In the genomic region with DNA sequence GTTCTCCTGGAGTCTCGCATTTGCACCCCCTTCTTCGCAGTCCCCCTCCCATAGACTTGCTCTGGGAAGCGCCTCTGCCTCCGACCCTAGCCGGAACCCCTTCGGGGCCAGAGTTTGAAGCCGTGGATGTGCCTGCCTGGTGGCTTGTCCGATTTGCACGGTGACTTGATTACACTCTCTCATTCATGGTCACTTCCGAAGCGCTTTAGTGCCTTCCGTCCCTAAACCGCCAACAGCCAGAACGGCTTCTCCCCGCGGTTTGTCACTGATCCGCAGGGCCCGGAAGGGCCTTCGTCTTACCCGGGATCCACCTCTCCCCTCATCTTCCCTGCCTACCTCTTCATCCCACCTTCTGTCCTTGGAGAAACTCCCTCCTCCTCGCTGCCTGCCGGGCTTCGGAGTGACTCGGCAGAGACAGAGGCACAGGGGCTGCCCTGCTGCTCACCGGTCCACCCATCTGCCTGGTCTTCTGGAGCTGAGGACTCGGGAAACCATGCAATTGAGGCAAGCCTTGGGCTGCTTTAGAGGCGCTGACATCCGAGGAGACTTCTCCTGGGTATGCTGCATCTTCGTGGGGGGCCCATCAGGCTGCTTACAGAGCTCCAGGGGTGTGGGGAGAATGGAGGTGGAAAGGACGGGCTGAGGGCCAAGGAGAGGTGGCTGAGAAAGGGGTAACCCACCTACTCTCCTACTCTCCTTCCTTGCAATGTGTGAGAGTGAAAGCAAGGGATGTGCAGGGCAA, we compare ENCODE assay signal across 8 cellular contexts. TPM values are rescaled to one million over a fixed set of nuclear protein-coding genes. Genes with fewer than 3 reads are reported as not detected.
DNase-seq lines count a peak whose midpoint lies in the region; ATAC-seq and TF ChIP-seq lines count a peak whose summit lies in the region.

No MANE protein-coding gene starts in this region.

- H3K27ac ChIP-seq in GM23338 (ENCODE audit: low read depth): no peak overlapping the region
- H3K27ac ChIP-seq in VCaP: peak overlapping the region; percentile 98

- no peaks in the 10 kb centered on the region for H3K79me2 ChIP-seq in GM23338 (replicated peaks; ENCODE audit: insufficient read depth)

- H2AFZ ChIP-seq in GM23338: no peak overlapping the region

- H3K36me3 Mint-ChIP-seq in GM23338 (ENCODE audit: low read depth): no peaks in the 10 kb centered on the region
- peaks cover 3% of the 10 kb centered on the region for H3K36me3 Mint-ChIP-seq in glutamatergic neuron (ENCODE audit: unreplicated experiment)

- H3K9me3 Mint-ChIP-seq in GM23338: peaks cover 4% of the 10 kb centered on the region; the same call in 2 of the 3 replicates
- peaks cover 20% of the 10 kb centered on the region for H3K9me3 Mint-ChIP-seq in glutamatergic neuron (ENCODE audit: unreplicated experiment)

- H3K36me3 ChIP-seq in GM23338 (ENCODE audit: insufficient read depth): no peaks in the 10 kb centered on the region
- H3K36me3 ChIP-seq in skeletal muscle satellite cell (ENCODE audit: insufficient read depth, low read length): peaks cover 9% of the 10 kb centered on the region

- H3K4me1 ChIP-seq in GM23338 (ENCODE audit: insufficient read depth) (peaks cover 68% of the 10 kb centered on the region), skeletal muscle satellite cell (ENCODE audit: control insufficient read depth, insufficient read depth, low read length) (peaks cover 72% of the 10 kb centered on the region)

- H3K4me2 ChIP-seq in GM23338 (peak overlapping the region; percentile 72), skeletal muscle satellite cell (ENCODE audit: low read length) (peak overlapping the region; percentile 98)

- no peaks in the 10 kb centered on the region for H3K9me3 ChIP-seq in skeletal muscle satellite cell (replicated peaks; ENCODE audit: low read length)

- no peak for TF ChIP-seq CTCF in GM23338 (conservative IDR thresholded peaks at IDR 0.05; ENCODE audit: low read depth in 2 of 2)
- no peak for TF ChIP-seq CTCF in VCaP (conservative IDR thresholded peaks at IDR 0.05)
- TF ChIP-seq CTCF in glutamatergic neuron (IDR thresholded peaks at IDR 0.05; ENCODE audit: partially characterized antibody, unreplicated experiment): no peak

- peak overlapping the region; percentile 44; the same call in 1 of the 2 replicates for H3K4me3 ChIP-seq in GM23338
- peak overlapping the region; percentile 83 for H3K4me3 ChIP-seq in skeletal muscle satellite cell (ENCODE audit: low read length)

- H3K4me1 Mint-ChIP-seq in GM23338 (peaks cover 38% of the 10 kb centered on the region), glutamatergic neuron (ENCODE audit: low read depth, unreplicated experiment) (peaks cover 3% of the 10 kb centered on the region)

- H3K9me2 ChIP-seq in GM23338 (ENCODE audit: insufficient read depth): no peaks in the 10 kb centered on the region

- H3F3A ChIP-seq in GM23338 (replicated peaks; ENCODE audit: low read depth): peaks cover 65% of the 10 kb centered on the region

- H3K27ac Mint-ChIP-seq in GM23338 (no peak overlapping the region), glutamatergic neuron (ENCODE audit: unreplicated experiment) (no peak overlapping the region)

- H3K4me3 Mint-ChIP-seq in GM23338 (no peak overlapping the region), glutamatergic neuron (ENCODE audit: unreplicated experiment) (no peak overlapping the region)

- DNase-seq in GM23338 (ENCODE audit: low spot score) (no peak), glutamatergic neuron (peak; percentile 19), superior temporal gyrus (ENCODE audit: extremely low spot score) (no peak), NCI-H146 treated with DMSO at 0.1 percent for 48 hours (lab: John Stamatoyannopoulos, UW; ENCODE audit: unreplicated experiment) (no peak)

- peaks cover 100% of the 10 kb centered on the region for H3K27me3 ChIP-seq in GM23338 (ENCODE audit: insufficient read depth)
- no peaks in the 10 kb centered on the region for H3K27me3 ChIP-seq in skeletal muscle satellite cell (ENCODE audit: control insufficient read depth, insufficient read depth, low read length)

- H3K9ac ChIP-seq in skeletal muscle satellite cell (ENCODE audit: low read depth, low read length): peak overlapping the region; percentile 89

- H3K27me3 Mint-ChIP-seq in GM23338 (ENCODE audit: insufficient read depth, low read depth, poor library complexity): peaks cover 100% of the 10 kb centered on the region
- peaks cover 61% of the 10 kb centered on the region for H3K27me3 Mint-ChIP-seq in glutamatergic neuron (ENCODE audit: unreplicated experiment)

- ATAC-seq in GM23338 (no peak), HG02642 (IDR thresholded peaks at IDR 0.05; ENCODE audit: poor library complexity, unreplicated experiment) (no peak), GM21717 (IDR thresholded peaks at IDR 0.05; ENCODE audit: unreplicated experiment) (no peak)

- peaks cover 58% of the 10 kb centered on the region for H4K20me1 ChIP-seq in GM23338 (replicated peaks; ENCODE audit: insufficient read depth)

TF ChIP-seq in GM23338, 12 proteins besides CTCF, POLR2A, EP300 and RAD21:
- TF ChIP-seq, protein P1, sequence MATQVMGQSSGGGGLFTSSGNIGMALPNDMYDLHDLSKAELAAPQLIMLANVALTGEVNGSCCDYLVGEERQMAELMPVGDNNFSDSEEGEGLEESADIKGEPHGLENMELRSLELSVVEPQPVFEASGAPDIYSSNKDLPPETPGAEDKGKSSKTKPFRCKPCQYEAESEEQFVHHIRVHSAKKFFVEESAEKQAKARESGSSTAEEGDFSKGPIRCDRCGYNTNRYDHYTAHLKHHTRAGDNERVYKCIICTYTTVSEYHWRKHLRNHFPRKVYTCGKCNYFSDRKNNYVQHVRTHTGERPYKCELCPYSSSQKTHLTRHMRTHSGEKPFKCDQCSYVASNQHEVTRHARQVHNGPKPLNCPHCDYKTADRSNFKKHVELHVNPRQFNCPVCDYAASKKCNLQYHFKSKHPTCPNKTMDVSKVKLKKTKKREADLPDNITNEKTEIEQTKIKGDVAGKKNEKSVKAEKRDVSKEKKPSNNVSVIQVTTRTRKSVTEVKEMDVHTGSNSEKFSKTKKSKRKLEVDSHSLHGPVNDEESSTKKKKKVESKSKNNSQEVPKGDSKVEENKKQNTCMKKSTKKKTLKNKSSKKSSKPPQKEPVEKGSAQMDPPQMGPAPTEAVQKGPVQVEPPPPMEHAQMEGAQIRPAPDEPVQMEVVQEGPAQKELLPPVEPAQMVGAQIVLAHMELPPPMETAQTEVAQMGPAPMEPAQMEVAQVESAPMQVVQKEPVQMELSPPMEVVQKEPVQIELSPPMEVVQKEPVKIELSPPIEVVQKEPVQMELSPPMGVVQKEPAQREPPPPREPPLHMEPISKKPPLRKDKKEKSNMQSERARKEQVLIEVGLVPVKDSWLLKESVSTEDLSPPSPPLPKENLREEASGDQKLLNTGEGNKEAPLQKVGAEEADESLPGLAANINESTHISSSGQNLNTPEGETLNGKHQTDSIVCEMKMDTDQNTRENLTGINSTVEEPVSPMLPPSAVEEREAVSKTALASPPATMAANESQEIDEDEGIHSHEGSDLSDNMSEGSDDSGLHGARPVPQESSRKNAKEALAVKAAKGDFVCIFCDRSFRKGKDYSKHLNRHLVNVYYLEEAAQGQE (IDR thresholded peaks at IDR 0.05; ENCODE audit: unreplicated experiment): no peak
- no peak for TF ChIP-seq CREB1 (CRISPR knock-in tag; IDR thresholded peaks at IDR 0.05; ENCODE audit: low read depth)
- no peak for TF ChIP-seq ZNF114 (CRISPR knock-in tag; IDR thresholded peaks at IDR 0.05)
- peak; percentile 81 for TF ChIP-seq EZH2 (IDR thresholded peaks at IDR 0.05; ENCODE audit: low read depth, unreplicated experiment)
- TF ChIP-seq EZH2phosphoT487 (IDR thresholded peaks at IDR 0.05; ENCODE audit: unreplicated experiment): peak; percentile 66
- no peak for TF ChIP-seq JUNB (IDR thresholded peaks at IDR 0.05; ENCODE audit: unreplicated experiment)

RNA-seq across cellular contexts. Expression of a gene that starts 0.8 kb away (rescaled TPM):
- not detected in 2 replicates for total RNA-seq in GM23338 (2014; rRNA removed; shearing (Covaris generic))
- not detected in 2 replicates for polyA plus RNA-seq in GM23338 (2016; fragmentation: Nextera tagmentation; extraction: Ambion mirVana)
- not detected for total RNA-seq in glutamatergic neuron (ENCODE audit: unreplicated experiment)
- total RNA-seq in skeletal muscle satellite cell (2012; rRNA removed): 3.3 and 3.8 TPM in 2 replicates

RNA-seq across cellular contexts. Expression of a gene that starts 11.8 kb away (rescaled TPM):
- not detected in 2 replicates for total RNA-seq in GM23338 (2014; rRNA removed; shearing (Covaris generic))
- not detected in 2 replicates for polyA plus RNA-seq in GM23338 (2016; fragmentation: Nextera tagmentation; extraction: Ambion mirVana)
- not detected for total RNA-seq in glutamatergic neuron (ENCODE audit: unreplicated experiment)
- total RNA-seq in skeletal muscle satellite cell (2012; rRNA removed): 8.5 and 9.4 TPM in 2 replicates

RNA-seq across cellular contexts. Expression of a gene that starts 14.0 kb away (rescaled TPM):
- total RNA-seq in GM23338 (2014; rRNA removed; shearing (Covaris generic)): not detected in 2 replicates
- polyA plus RNA-seq in GM23338 (2016; fragmentation: Nextera tagmentation; extraction: Ambion mirVana): not detected in 2 replicates
- total RNA-seq in glutamatergic neuron (ENCODE audit: unreplicated experiment): not detected
- 0.22 TPM in 1 of 2 replicates, not detected in the other for total RNA-seq in skeletal muscle satellite cell (2012; rRNA removed)

RNA-seq across cellular contexts. Expression of a gene that starts 20.5 kb away (rescaled TPM):
- total RNA-seq in GM23338 (2014; rRNA removed; shearing (Covaris generic)): not detected in 2 replicates
- not detected in 2 replicates for polyA plus RNA-seq in GM23338 (2016; fragmentation: Nextera tagmentation; extraction: Ambion mirVana)
- not detected for total RNA-seq in glutamatergic neuron (ENCODE audit: unreplicated experiment)
- total RNA-seq in skeletal muscle satellite cell (2012; rRNA removed): 14.6 and 20.3 TPM in 2 replicates

RNA-seq across cellular contexts. Expression of a gene that starts 29.4 kb away (rescaled TPM):
- total RNA-seq in GM23338 (2014; rRNA removed; shearing (Covaris generic)): not detected in 2 replicates
- polyA plus RNA-seq in GM23338 (2016; fragmentation: Nextera tagmentation; extraction: Ambion mirVana): 0.24 TPM in 1 of 2 replicates, not detected in the other
- not detected for total RNA-seq in glutamatergic neuron (ENCODE audit: unreplicated experiment)
- total RNA-seq in skeletal muscle satellite cell (2012; rRNA removed): 2.0 and 2.8 TPM in 2 replicates
